Comparison of ENCODE assay signal across 1 cellular context in genomic region chr19:46718934-46719551, GRCh38.
TF ChIP-seq lines count a peak whose summit lies in the region.

No MANE protein-coding gene starts in this region.

TF ChIP-seq in liver, 16 proteins besides CTCF, POLR2A, EP300 and RAD21 (continued from another document):
- no peak for TF ChIP-seq REST (IDR thresholded peaks at IDR 0.05)
- TF ChIP-seq YY1 (IDR thresholded peaks at IDR 0.05) = no peak
- no peak for TF ChIP-seq FOXA2 (IDR thresholded peaks at IDR 0.05)
- TF ChIP-seq EGR1 (IDR thresholded peaks at IDR 0.05; ENCODE audit: low read depth in 2 of 2) = no peak
TF ChIP-seq in liver: peak in this region for 0.
